28 cellular contexts compared by ENCODE assay signal in genomic region chr15:75561888-75562287, GRCh38. TPM values are rescaled to one million over a fixed set of nuclear protein-coding genes. Genes with fewer than 3 reads are reported as not detected.
DNase-seq lines count a peak whose midpoint lies in the region; ATAC-seq, FAIRE-seq and TF ChIP-seq lines count a peak whose summit lies in the region.
"Had no signal": no experiment of that assay in that cellular context is flagged by ENCODE, and none has a peak within 500 bp of the region (broad histone marks: within the 10 kb centered on the region; RNA-seq: fewer than 3 reads in every experiment).

No MANE protein-coding gene starts in this region.

- H3K4me1 Mint-ChIP-seq in CD4-positive, CD25-positive, alpha-beta regulatory T cell = peaks cover 8 to 23% (median 14%) of the 10 kb centered on the region in 4 donors
- H3K4me1 Mint-ChIP-seq in glutamatergic neuron (ENCODE audit: low read depth, unreplicated experiment) = peaks cover 20% of the 10 kb centered on the region
- peaks cover 13% of the 10 kb centered on the region for H3K4me1 Mint-ChIP-seq in activated T-cell treated with anti-CD3 and anti-CD28 coated beads, Interleukin-2, amount 50 U/mL, for 24 hours (ENCODE audit: low read depth)

- WGBS in K562 (ENCODE audit: insufficient coverage, low coverage, missing lambda C conversion rate) = 88% methylated on average over 5 of the region's 5 CpGs
- WGBS in trophoblast cell (ENCODE audit: extremely low coverage, insufficient coverage, insufficient read length) = no CpG with 5 or more reads among the region's 5 CpGs

- TF ChIP-seq CTCF in HEK293 (tag by site-specific recombination; IDR thresholded peaks at IDR 0.05) = no peak
- TF ChIP-seq CTCF in K562 (IDR thresholded peaks at IDR 0.05 in 2 of 3, conservative IDR thresholded peaks at IDR 0.05 in 1 of 3; ENCODE audit: insufficient read depth in 2 of 3, low read depth in 1 of 3, low read length in 3 of 3) = no peak
- TF ChIP-seq CTCF in glutamatergic neuron (IDR thresholded peaks at IDR 0.05; ENCODE audit: partially characterized antibody, unreplicated experiment) = no peak

- intact Hi-C loops in K562 (cut with micrococcal nuclease) = no loop called here

- H2AK5ac ChIP-seq in trophoblast cell (ENCODE audit: low read length) = no peak overlapping the region

- H4K12ac ChIP-seq in trophoblast cell (ENCODE audit: low read depth, low read length) = no peak overlapping the region

- no peaks in the 10 kb centered on the region for H3K79me1 ChIP-seq in trophoblast cell (ENCODE audit: low read length)

- H3K9me3 ChIP-seq in CD4-positive, CD25-positive, alpha-beta regulatory T cell (ENCODE audit: control insufficient read depth in 2 of 2, low read length in 2 of 2) = no peaks in the 10 kb centered on the region
- H3K9me3 ChIP-seq in HEK293 (ENCODE audit: control insufficient read depth, insufficient read depth, low read depth, low read length) (no peaks in the 10 kb centered on the region), K562 (replicated peaks; ENCODE audit: control insufficient read depth, insufficient read depth, low read depth, low read length) (no peaks in the 10 kb centered on the region), trophoblast cell (ENCODE audit: insufficient read depth, low read depth, low read length) (no peaks in the 10 kb centered on the region)

- BruUV-seq in K562 (replicated peaks; lab: Mats Ljungman, UMichigan) = no TSS peak

- no peaks in the 10 kb centered on the region for H4K20me1 ChIP-seq in K562 (replicated peaks; ENCODE audit: control insufficient read depth, insufficient read depth, low read length)

- no peaks in the 10 kb centered on the region for H3K27me3 Mint-ChIP-seq in CD4-positive, CD25-positive, alpha-beta regulatory T cell
- H3K27me3 Mint-ChIP-seq in glutamatergic neuron (ENCODE audit: unreplicated experiment) = peaks cover 10% of the 10 kb centered on the region
- H3K27me3 Mint-ChIP-seq in activated T-cell treated with anti-CD3 and anti-CD28 coated beads, Interleukin-2, amount 50 U/mL, for 24 hours = no peaks in the 10 kb centered on the region
- H3K27me3 Mint-ChIP-seq: B cell; CD4-positive, alpha-beta memory T cell; CD8-positive, alpha-beta memory T cell had no signal

- no peak overlapping the region for H4K8ac ChIP-seq in trophoblast cell (ENCODE audit: low read depth, low read length)

- H3K4me1 ChIP-seq in CD4-positive, CD25-positive, alpha-beta regulatory T cell (ENCODE audit: control insufficient read depth, insufficient read depth, low read length, poor library complexity, severe bottlenecking) = no peaks in the 10 kb centered on the region
- H3K4me1 ChIP-seq in HEK293 (ENCODE audit: control insufficient read depth, insufficient read depth, low read length) = peaks cover 4% of the 10 kb centered on the region; the same call in 1 of the 2 replicates
- no peaks in the 10 kb centered on the region; a peak in 2 of 5 replicates for H3K4me1 ChIP-seq in K562 (replicated peaks in 1 of 2; ENCODE audit: control insufficient read depth in 2 of 2, insufficient read depth in 2 of 2, low read length in 2 of 2)
- H3K4me1 ChIP-seq in trophoblast cell (ENCODE audit: control insufficient read depth in 1 of 2, insufficient read depth in 2 of 2, low read length in 2 of 2) = no peaks in the 10 kb centered on the region
- H3K4me1 ChIP-seq: BLaER1 treated with 17β-estradiol and CSF1 and Interleukin-3, amounts not matched to agents 10 nM and 100 nM had no signal

- TF ChIP-seq POLR2A in K562 (conservative IDR thresholded peaks at IDR 0.05) = no peak

- no peak for ATAC-seq in CD4-positive, CD25-positive, alpha-beta regulatory T cell (ENCODE audit: low read depth in 2 of 2)
- no peak for ATAC-seq in K562
- ATAC-seq: GM12878 had no signal

- H2BK12ac ChIP-seq in trophoblast cell (ENCODE audit: low read length) = no peak overlapping the region

- POLR2A ChIA-PET in HEK293 (lab: Yijun Ruan, JAX) (no interaction called here), K562 (lab: Yijun Ruan, JAX) (interaction anchor here (0.5 to 2.1 kb wide), 5 partner anchors 9 to 1522 kb away, joined by 3 to 12 read pairs (median 5); no protein-coding TSS in a partner anchor)

- no peak overlapping the region for H3K27ac ChIP-seq in CD4-positive, CD25-positive, alpha-beta regulatory T cell (ENCODE audit: insufficient read depth, low read length, poor library complexity, severe bottlenecking)
- H3K27ac ChIP-seq in HEK293 (ENCODE audit: extremely low read depth, low read depth, low read length) (no peak overlapping the region), K562 (ENCODE audit: extremely low read depth, low read depth, low read length) (no peak overlapping the region), trophoblast cell (ENCODE audit: low read depth, low read length) (no peak overlapping the region)
- H3K27ac ChIP-seq: BLaER1 treated with 17β-estradiol and CSF1 and Interleukin-3, amounts not matched to agents 10 nM and 100 nM; C4-2B had no signal

- H3K9ac ChIP-seq in K562 (ENCODE audit: insufficient read depth in 1 of 2, low read depth in 2 of 2, low read length in 2 of 2) (no peak overlapping the region), trophoblast cell (ENCODE audit: low read length) (no peak overlapping the region)
- H3K9ac ChIP-seq: BLaER1 treated with 17β-estradiol and CSF1 and Interleukin-3, amounts not matched to agents 10 nM and 100 nM had no signal

- no peak overlapping the region for H2AFZ ChIP-seq in K562 (ENCODE audit: low read depth, low read length)
- H2AFZ ChIP-seq in trophoblast cell (ENCODE audit: insufficient read depth, low read length, poor library complexity) = no peak overlapping the region

- no peak for TF ChIP-seq EP300 in K562 (IDR thresholded peaks at IDR 0.05; ENCODE audit: low read length)

- no peak overlapping the region for H2BK120ac ChIP-seq in trophoblast cell (ENCODE audit: insufficient read depth, low read length, poor library complexity)

- no peak for TF ChIP-seq RAD21 in K562 (CRISPR knock-in tag; conservative IDR thresholded peaks at IDR 0.05 in 1 of 2, IDR thresholded peaks at IDR 0.05 in 1 of 2)

- no peak overlapping the region for H3K4me3 Mint-ChIP-seq in CD4-positive, CD25-positive, alpha-beta regulatory T cell
- H3K4me3 Mint-ChIP-seq in glutamatergic neuron (ENCODE audit: unreplicated experiment) = no peak overlapping the region
- no peak overlapping the region for H3K4me3 Mint-ChIP-seq in activated T-cell treated with anti-CD3 and anti-CD28 coated beads, Interleukin-2, amount 50 U/mL, for 24 hours
- H3K4me3 Mint-ChIP-seq: B cell; CD4-positive, alpha-beta memory T cell; CD8-positive, alpha-beta memory T cell had no signal

- no peak overlapping the region for H3K4ac ChIP-seq in trophoblast cell (ENCODE audit: low read depth, low read length)

- no peaks in the 10 kb centered on the region for H3K9me3 Mint-ChIP-seq in CD4-positive, CD25-positive, alpha-beta regulatory T cell
- H3K9me3 Mint-ChIP-seq in glutamatergic neuron (ENCODE audit: unreplicated experiment) = peaks cover 10% of the 10 kb centered on the region
- H3K9me3 Mint-ChIP-seq in activated T-cell treated with anti-CD3 and anti-CD28 coated beads, Interleukin-2, amount 50 U/mL, for 24 hours = no peaks in the 10 kb centered on the region
- H3K9me3 Mint-ChIP-seq: CD4-positive, alpha-beta memory T cell; CD8-positive, alpha-beta memory T cell had no signal

- H3K36me3 Mint-ChIP-seq in CD4-positive, CD25-positive, alpha-beta regulatory T cell = peaks cover 6% of the 10 kb centered on the region
- no peaks in the 10 kb centered on the region for H3K36me3 Mint-ChIP-seq in glutamatergic neuron (ENCODE audit: unreplicated experiment)
- H3K36me3 Mint-ChIP-seq in activated T-cell treated with anti-CD3 and anti-CD28 coated beads, Interleukin-2, amount 50 U/mL, for 24 hours (ENCODE audit: low read depth) = peaks cover 8% of the 10 kb centered on the region

- H3K9me1 ChIP-seq in K562 (ENCODE audit: control insufficient read depth, insufficient read depth, low read length) = no peaks in the 10 kb centered on the region

- no peak overlapping the region for H3K14ac ChIP-seq in trophoblast cell (ENCODE audit: low read length)

- no peak for FAIRE-seq in K562 (lab: Jason Lieb, UNC)
- FAIRE-seq: A204.1, GM12878, GM12892, GM18507 had no signal

- no peak overlapping the region for H2BK5ac ChIP-seq in trophoblast cell (ENCODE audit: low read depth, low read length, poor library complexity)

- no peak for DNase-seq in CD4-positive, CD25-positive, alpha-beta regulatory T cell
- DNase-seq in K562 (ENCODE audit: extremely low read depth in 1 of 4, low spot score in 3 of 4) (no peak), glutamatergic neuron (no peak), NCI-H2107 treated with DMSO at 0.1 percent for 48 hours (lab: John Stamatoyannopoulos, UW; ENCODE audit: unreplicated experiment) (no peak), NCI-H1048 (lab: John Stamatoyannopoulos, UW) (no peak), trophoblast cell (no peak)
- DNase-seq in activated T-cell treated with anti-CD3 and anti-CD28 coated beads, Interleukin-2, amount 50 U/mL, for 24 hours = no peak
- DNase-seq: 8988T; ACHN; AML-193; CD4-positive, alpha-beta memory T cell; CD8-positive, alpha-beta memory T cell; COR-L47; DMS 273 treated with DMSO at 0.1 percent for 48 hours; DMS153; DMS53; DMS79; DND-41; EL; GDM1 had no signal

- no peaks in the 10 kb centered on the region for H3K36me3 ChIP-seq in CD4-positive, CD25-positive, alpha-beta regulatory T cell (ENCODE audit: control insufficient read depth, insufficient read depth, low read length)
- peaks cover 0 to 7% of the 10 kb centered on the region in 2 experiments; a peak in 1 of 3 replicates for H3K36me3 ChIP-seq in HEK293 (ENCODE audit: control insufficient read depth in 2 of 2, insufficient read depth in 1 of 2, low read length in 2 of 2)
- H3K36me3 ChIP-seq in K562 (ENCODE audit: control insufficient read depth, insufficient read depth, low read length) = peaks cover 4% of the 10 kb centered on the region; the same call in 1 of the 3 replicates
- H3K36me3 ChIP-seq in trophoblast cell (ENCODE audit: control insufficient read depth in 1 of 2, insufficient read depth in 2 of 2, low read length in 2 of 2) = peaks cover 2 to 5% of the 10 kb centered on the region in 2 experiments

- H4K91ac ChIP-seq in trophoblast cell (ENCODE audit: low read depth, low read length) = no peak overlapping the region

- H3K79me2 ChIP-seq in K562 (ENCODE audit: control insufficient read depth, insufficient read depth, low read length) (peaks cover 10% of the 10 kb centered on the region), trophoblast cell (ENCODE audit: control insufficient read depth, insufficient read depth, low read length, poor library complexity) (no peaks in the 10 kb centered on the region)

- in situ Hi-C loops in K562 (cut with MboI) = no loop called here

- H3K4me2 ChIP-seq in K562 (ENCODE audit: insufficient read depth, low read length) = no peak overlapping the region
- no peak overlapping the region for H3K4me2 ChIP-seq in trophoblast cell (ENCODE audit: low read length)
- H3K4me2 ChIP-seq: BLaER1 treated with 17β-estradiol and CSF1 and Interleukin-3, amounts not matched to agents 10 nM and 100 nM had no signal

- CTCF ChIA-PET in HEK293 (lab: Yijun Ruan, JAX) (interaction anchor here (0.6 to 1.4 kb wide), 2 partner anchors 56 to 194 kb away, joined by 3 to 9 read pairs; no protein-coding TSS in a partner anchor), K562 (lab: Yijun Ruan, JAX; ENCODE audit: low intra/inter-chr PET ratio) (no interaction called here)

- H3K4me3 ChIP-seq in CD4-positive, CD25-positive, alpha-beta regulatory T cell (ENCODE audit: low read depth, low read length) = no peak overlapping the region
- H3K4me3 ChIP-seq in HEK293 (ENCODE audit: low read depth, low read length) (no peak overlapping the region), K562 (no peak overlapping the region), trophoblast cell (ENCODE audit: low read depth, low read length) (no peak overlapping the region)
- H3K4me3 ChIP-seq: BLaER1 treated with 17β-estradiol and CSF1 and Interleukin-3, amounts not matched to agents 10 nM and 100 nM; GM12878 had no signal

- peak overlapping the region in 2 of 3 donors; percentile 19 to 77 for H3K27ac Mint-ChIP-seq in CD4-positive, CD25-positive, alpha-beta regulatory T cell
- peak overlapping the region; percentile 84 for H3K27ac Mint-ChIP-seq in glutamatergic neuron (ENCODE audit: unreplicated experiment)
- no peak overlapping the region for H3K27ac Mint-ChIP-seq in activated T-cell treated with anti-CD3 and anti-CD28 coated beads, Interleukin-2, amount 50 U/mL, for 24 hours
- H3K27ac Mint-ChIP-seq: B cell had no signal

- H3K18ac ChIP-seq in trophoblast cell (ENCODE audit: low read length) = no peak overlapping the region

- no peaks in the 10 kb centered on the region for H3K27me3 ChIP-seq in CD4-positive, CD25-positive, alpha-beta regulatory T cell (ENCODE audit: control insufficient read depth, insufficient read depth, low read length)
- no peaks in the 10 kb centered on the region for H3K27me3 ChIP-seq in K562 (ENCODE audit: control insufficient read depth in 2 of 2, insufficient read depth in 2 of 2, low read length in 2 of 2)
- no peaks in the 10 kb centered on the region for H3K27me3 ChIP-seq in trophoblast cell (ENCODE audit: insufficient read depth, low read length)
- H3K27me3 ChIP-seq: BLaER1 treated with 17β-estradiol and CSF1 and Interleukin-3, amounts not matched to agents 10 nM and 100 nM had no signal

- no peak overlapping the region for H3K23ac ChIP-seq in trophoblast cell (ENCODE audit: low read length)

RNA-seq across cellular contexts. Expression of gene PTPN9, which starts 17.2 kb away (rescaled TPM):
- 24.7 TPM for total RNA-seq in CD4-positive, CD25-positive, alpha-beta regulatory T cell
- polyA plus RNA-seq in CD4-positive, CD25-positive, alpha-beta regulatory T cell = 10 to 100 TPM; 18.3 to 29.8 (median 23.3) TPM
- 24.8 and 25.7 TPM in 2 replicates for total RNA-seq in K562 (2011; cell fraction: chromatin; rRNA removed; ENCODE audit: low replicate concordance)
- 11.2 and 13.5 TPM in 2 replicates for total RNA-seq in K562 (2011; cell fraction: nucleolus; rRNA removed)
- 19.7 and 25.1 TPM in 2 replicates for total RNA-seq in K562 (2011; cell fraction: nucleoplasm; rRNA removed)
- total RNA-seq in K562 (2014; rRNA removed) (7.4 and 14.4 TPM in 2 replicates), K562 (2014; rRNA removed; fragmentation: Illumina TruSeq; extraction: Trizol) (14.2 and 16.6 TPM in 2 replicates), K562 (2015; rRNA removed; fragmentation: Illumina TruSeq; extraction: Trizol) (15.4 and 16.5 TPM in 2 replicates), K562 (2021) (17.1 and 20.4 TPM in 2 replicates), glutamatergic neuron (ENCODE audit: unreplicated experiment) (138 TPM)
- polyA plus RNA-seq in K562 (2011; rRNA removed) (22.3 and 24.0 TPM in 2 replicates), K562 (2014; fragmentation: Illumina TruSeq; extraction: Trizol) (17.7 and 19.7 TPM in 2 replicates), K562 (2014; fragmentation: Nextera tagmentation; extraction: Ambion mirVana) (1 to 10 TPM; 5.0 to 6.3 TPM), K562 (2014; rRNA removed) (11.3 and 12.4 TPM in 2 replicates)
- polyA plus RNA-seq in K562 (2011; cell fraction: cytosol; rRNA removed) = 31.5 and 33.8 TPM in 2 replicates
- polyA plus RNA-seq in K562 (2011; cell fraction: nucleus; rRNA removed) = 11.1 and 14.2 TPM in 2 replicates
- polyA plus RNA-seq in K562 (2012) = 15.8 and 27.6 TPM in 2 replicates
- polyA minus RNA-seq in K562 (2011; rRNA and poly(A)+ RNA removed) = 35.0 and 36.0 TPM in 2 replicates
- polyA minus RNA-seq in K562 (2011; cell fraction: cytosol; rRNA and poly(A)+ RNA removed) = 12.7 and 14.1 TPM in 2 replicates
- 3.4 and 8.6 TPM in 2 replicates for polyA minus RNA-seq in K562 (2011; cell fraction: nucleus; rRNA and poly(A)+ RNA removed)
- polyA plus RNA-seq in trophoblast cell (2013) = 14.6 and 15.5 TPM in 2 replicates
